ENCODE assay signal across 12 cellular contexts in genomic region chr3:195582947-195583346, GRCh38. TPM values are rescaled to one million over a fixed set of nuclear protein-coding genes. Genes with fewer than 3 reads are reported as not detected.
DNase-seq lines count a peak whose midpoint lies in the region; ATAC-seq and TF ChIP-seq lines count a peak whose summit lies in the region.
"Had no signal": no experiment of that assay in that cellular context is flagged by ENCODE, and none has a peak within 500 bp of the region (broad histone marks: within the 10 kb centered on the region; RNA-seq: fewer than 3 reads in every experiment).

No MANE protein-coding gene starts in this region.

- WGBS in heart left ventricle, 4 donors, result 61 to 74% (median 71%) methylated on average over 9 of the region's 9 CpGs
- 70 to 74% (median 72%) methylated on average over 9 of the region's 9 CpGs for WGBS in psoas muscle, 3 donors

- H3K9me3 ChIP-seq in heart left ventricle (no peaks in the 10 kb centered on the region), psoas muscle (no peaks in the 10 kb centered on the region)

- peak overlapping the region in 9 of 12 donors; percentile 3 to 81 (median 50) for H3K27ac ChIP-seq in heart left ventricle
- peak overlapping the region; percentile 21 for H3K27ac ChIP-seq in psoas muscle

- peak; percentile 7 for DNase-seq in RKO (ENCODE audit: low spot score)
- DNase-seq in heart left ventricle, result no peak
- no peak for DNase-seq in psoas muscle
- no peak for DNase-seq in NCI-H345 (lab: John Stamatoyannopoulos, UW)
- DNase-seq in NCI-H446 treated with DMSO at 0.1 percent for 48 hours (lab: John Stamatoyannopoulos, UW), result no peak
- no peak for DNase-seq in effector CD8-positive, alpha-beta T cell (lab: John Stamatoyannopoulos, UW)
- DNase-seq: activated T-cell treated with anti-CD3 and anti-CD28 coated beads, Interleukin-2, amount 50 U/mL, for 1 hour; CD4-positive, alpha-beta T cell; effector memory CD8-positive, alpha-beta T cell; stimulated activated naive CD8-positive, alpha-beta T cell treated with anti-CD3 and anti-CD28 coated beads, Interleukin-15, Interleukin-2, amounts not matched to agents 100 U/mL and 50 U/mL, for 24 hours had no signal

- peaks cover 0 to 29% (median 9%) of the 10 kb centered on the region in 12 donors for H3K4me1 ChIP-seq in heart left ventricle
- H3K4me1 ChIP-seq in psoas muscle, result peaks cover 28% of the 10 kb centered on the region

- no peak for TF ChIP-seq POLR2A in heart left ventricle (IDR thresholded peaks at IDR 0.05)

- intact Hi-C loops in heart left ventricle (cut with DNase I), result no loop called here
- intact Hi-C loops in psoas muscle (cut with DNase I), result no loop called here

- H3K4me3 ChIP-seq in heart left ventricle (peak overlapping the region in 10 of 12 donors; percentile 25 to 55 (median 38)), psoas muscle (peak overlapping the region; percentile 56)

- H3K27me3 ChIP-seq in heart left ventricle (peaks cover 0 to 10% (median 0%) of the 10 kb centered on the region in 9 donors), psoas muscle (ENCODE audit: insufficient read depth in 3 of 3, low read length in 2 of 3) (no peaks in the 10 kb centered on the region)

- H3K36me3 ChIP-seq in heart left ventricle (peaks cover 0 to 20% (median 0%) of the 10 kb centered on the region in 9 donors), psoas muscle (ENCODE audit: insufficient read depth in 1 of 2, low read depth in 1 of 2) (no peaks in the 10 kb centered on the region)

- TF ChIP-seq CTCF in GM12872 (IDR thresholded peaks at IDR 0.05; ENCODE audit: insufficient read depth, low read depth, low read length), result 0 out of 3 replicates have a peak, but pooled peaks have one; percentile 2
- peak in 2 of 12 donors; percentile 16 to 17 for TF ChIP-seq CTCF in heart left ventricle (IDR thresholded peaks at IDR 0.05)
- TF ChIP-seq CTCF in psoas muscle (IDR thresholded peaks at IDR 0.05), result peak; percentile 10

- ATAC-seq in heart left ventricle (peak in 3 of 4 donors; percentile 31 to 51 (median 47)), psoas muscle (peak in 3 of 4 donors; percentile 20 to 33 (median 29)), HG03095 (IDR thresholded peaks at IDR 0.05; ENCODE audit: unreplicated experiment) (no peak)
- ATAC-seq: effector memory CD8-positive, alpha-beta T cell; stimulated activated naive CD8-positive, alpha-beta T cell treated with anti-CD3 and anti-CD28 coated beads, Interleukin-15, Interleukin-2, amounts not matched to agents 100 U/mL and 50 U/mL, for 24 hours had no signal

RNA-seq across cellular contexts. Expression of gene APOD, which starts 0.8 kb away (rescaled TPM):
- total RNA-seq in heart left ventricle (1,000 to 10,000 TPM in 1 of 9 donors, 100 to 1,000 TPM in 8; 109 to 1,096 (median 214) TPM), psoas muscle (100 to 1,000 TPM; 265 to 468 (median 389) TPM)
- polyA plus RNA-seq in heart left ventricle (100 to 1,000 TPM; 101 to 263 TPM), psoas muscle (100 to 1,000 TPM; 304 to 629 (median 370) TPM)
- total RNA-seq: CD4-positive, alpha-beta T cell had no signal

RNA-seq across cellular contexts. Expression of gene PPP1R2, which starts 39.8 kb away (rescaled TPM):
- total RNA-seq in heart left ventricle (10 to 100 TPM; 35.1 to 63.6 (median 44.0) TPM), psoas muscle (100 to 1,000 TPM in 1 of 4 donors, 10 to 100 TPM in 3; 52.3 to 152 (median 91.5) TPM)
- polyA plus RNA-seq in heart left ventricle (10 to 100 TPM; 16.8 to 42.6 TPM), psoas muscle (10 to 100 TPM; 45.0 to 81.9 (median 70.6) TPM)
